Comparison of ENCODE assay signal across 14 cellular contexts in the genomic region with DNA sequence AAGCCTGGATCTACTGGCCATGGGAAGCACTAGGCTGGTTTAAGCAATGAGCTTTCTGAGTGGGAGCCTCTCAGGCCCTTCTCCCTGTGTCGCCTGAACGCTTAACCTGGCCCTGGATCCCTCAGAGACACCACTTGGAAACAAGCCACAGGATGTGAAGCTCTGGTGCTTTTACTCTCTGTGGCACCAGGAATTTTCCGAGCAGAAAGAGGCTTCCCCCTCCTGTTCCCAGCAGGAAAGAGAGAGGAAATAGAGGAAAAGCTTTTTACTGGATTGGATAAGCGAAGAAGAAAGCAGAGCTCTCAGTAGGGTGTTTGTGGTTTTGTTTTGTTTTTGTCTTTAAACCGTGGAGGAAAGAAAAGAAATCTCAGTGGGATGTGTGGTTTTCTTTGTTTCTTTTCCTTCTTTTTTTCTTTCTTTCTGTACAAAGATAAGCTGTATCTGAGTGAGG. TPM values are rescaled to one million over a fixed set of nuclear protein-coding genes. Genes with fewer than 3 reads are reported as not detected.
DNase-seq lines count a peak whose midpoint lies in the region; ATAC-seq and TF ChIP-seq lines count a peak whose summit lies in the region.
"Had no signal": no experiment of that assay in that cellular context is flagged by ENCODE, and none has a peak within 500 bp of the region (broad histone marks: within the 10 kb centered on the region; RNA-seq: fewer than 3 reads in every experiment).

No MANE protein-coding gene starts in this region.

- no peak overlapping the region for H2BK5ac ChIP-seq in mesendoderm (ENCODE audit: low read length)

- H3K79me2 ChIP-seq in mesendoderm (ENCODE audit: control insufficient read depth, insufficient read depth, low read length), result no peaks in the 10 kb centered on the region

- no peak overlapping the region for H2BK15ac ChIP-seq in mesendoderm (replicated peaks; ENCODE audit: low read depth)

- no peak overlapping the region for H3K9ac ChIP-seq in mesendoderm (ENCODE audit: low read length)

- H4K5ac ChIP-seq in mesendoderm (ENCODE audit: low read length), result no peak overlapping the region

- H3K4ac ChIP-seq in mesendoderm (ENCODE audit: low read depth, low read length), result no peak overlapping the region

- no peak overlapping the region for H3K27ac Mint-ChIP-seq in natural killer cell
- H3K27ac Mint-ChIP-seq: memory B cell had no signal

- TF ChIP-seq POLR2A in suprapubic skin (IDR thresholded peaks at IDR 0.05), result no peak

- H3K4me1 ChIP-seq in mesendoderm (ENCODE audit: control insufficient read depth, low read depth, low read length) (no peaks in the 10 kb centered on the region), suprapubic skin (peaks cover 31% of the 10 kb centered on the region)

- intact Hi-C loops in natural killer cell (cut with micrococcal nuclease), result no loop called here

- WGBS in mesendoderm (ENCODE audit: extremely low coverage, insufficient coverage, low lambda C conversion rate), result no CpG with 5 or more reads among the region's 5 CpGs
- 72% methylated on average over 5 of the region's 5 CpGs for WGBS in suprapubic skin

- H3K4me3 Mint-ChIP-seq in natural killer cell, result no peak overlapping the region
- H3K4me3 Mint-ChIP-seq: central memory CD8-positive, alpha-beta T cell; memory B cell had no signal

- peak; percentile 42 for DNase-seq in NCI-H128 (lab: John Stamatoyannopoulos, UW; ENCODE audit: unreplicated experiment)
- DNase-seq in cerebellar cortex (ENCODE audit: low spot score), result peak; percentile 58
- DNase-seq in mesendoderm, result no peak
- DNase-seq in suprapubic skin (ENCODE audit: low spot score in 2 of 2), result no peak
- no peak for DNase-seq in DMS53 treated with DMSO at 0.1 percent for 48 hours (lab: John Stamatoyannopoulos, UW; ENCODE audit: unreplicated experiment)
- DNase-seq in natural killer cell, result no peak
- no peak for DNase-seq in NCI-H187 (lab: John Stamatoyannopoulos, UW)
- no peak for DNase-seq in DMS114 treated with DMSO at 0.1 percent for 48 hours (lab: John Stamatoyannopoulos, UW; ENCODE audit: unreplicated experiment)
- DNase-seq: activated gamma-delta T cell treated with Interleukin-2 at 50 U/mL for 16 hours, MV-4-11, NCI-H526 treated with DMSO at 0.1 percent for 48 hours, T-helper 9 cell had no signal

- no peaks in the 10 kb centered on the region for H3K36me3 Mint-ChIP-seq in natural killer cell
- H3K36me3 Mint-ChIP-seq: memory B cell had no signal

- peak overlapping the region; percentile 71 for H3K18ac ChIP-seq in mesendoderm (ENCODE audit: low read length)

- H4K8ac ChIP-seq in mesendoderm (ENCODE audit: low read depth, low read length), result no peak overlapping the region

- H3K4me1 Mint-ChIP-seq in natural killer cell, result peaks cover 7 to 10% of the 10 kb centered on the region in 2 donors
- H3K4me1 Mint-ChIP-seq: central memory CD8-positive, alpha-beta T cell had no signal

- H3K4me2 ChIP-seq in mesendoderm (ENCODE audit: low read length), result no peak overlapping the region

- H3K36me3 ChIP-seq in mesendoderm (ENCODE audit: control insufficient read depth, insufficient read depth, low read length), result no peaks in the 10 kb centered on the region
- H3K36me3 ChIP-seq in suprapubic skin, result no peaks in the 10 kb centered on the region

- TF ChIP-seq CTCF in suprapubic skin (IDR thresholded peaks at IDR 0.05) (no peak), natural killer cell (IDR thresholded peaks at IDR 0.05) (no peak)

- TF ChIP-seq EP300 in suprapubic skin (IDR thresholded peaks at IDR 0.05), result no peak

- no peaks in the 10 kb centered on the region for H3K9me3 Mint-ChIP-seq in natural killer cell
- H3K9me3 Mint-ChIP-seq: central memory CD8-positive, alpha-beta T cell; memory B cell had no signal

- H3K27me3 Mint-ChIP-seq in natural killer cell (ENCODE audit: low read depth in 2 of 2), result peaks cover 5 to 11% of the 10 kb centered on the region in 2 donors
- H3K27me3 Mint-ChIP-seq: central memory CD8-positive, alpha-beta T cell had no signal

- no peaks in the 10 kb centered on the region for H3K9me3 ChIP-seq in suprapubic skin

- H3K27me3 ChIP-seq in mesendoderm (ENCODE audit: insufficient read depth, low read length, poor library complexity) (no peaks in the 10 kb centered on the region), suprapubic skin (peaks cover 7% of the 10 kb centered on the region)

- H3K56ac ChIP-seq in mesendoderm (ENCODE audit: low read length), result peak overlapping the region; percentile 37

- H2AK5ac ChIP-seq in mesendoderm (ENCODE audit: low read length), result no peak overlapping the region

- peak overlapping the region; percentile 66 for H3K27ac ChIP-seq in mesendoderm (ENCODE audit: low read depth, low read length)
- peak overlapping the region; percentile 29 for H3K27ac ChIP-seq in suprapubic skin

- no peak for ATAC-seq in natural killer cell

- no peak overlapping the region for H2BK120ac ChIP-seq in mesendoderm (ENCODE audit: low read depth, low read length)

- H3K4me3 ChIP-seq in mesendoderm (ENCODE audit: low read length) (no peak overlapping the region), suprapubic skin (no peak overlapping the region)

- no peaks in the 10 kb centered on the region for H3K79me1 ChIP-seq in mesendoderm (ENCODE audit: low read length)

- H3K23ac ChIP-seq in mesendoderm (ENCODE audit: low read length), result no peak overlapping the region

RNA-seq across cellular contexts. Expression of gene COL15A1, which starts 34.5 kb away (rescaled TPM):
- 0.22 TPM for polyA plus RNA-seq in mesendoderm (2013, experiment 1 of 2)
- 0.32 TPM for polyA plus RNA-seq in mesendoderm (2013, experiment 2 of 2)
- total RNA-seq in suprapubic skin, result 10 to 100 TPM in 2 of 4 donors, 1 to 10 TPM in 2; 8.0 to 15.0 (median 9.3) TPM
- under 1 TPM; 0.18 to 0.82 (median 0.19) TPM for total RNA-seq in natural killer cell

Comparison
In these comparisons a context has a peak if more than half of its experiments do, and no peak if none do; other contexts are left out.
1. DNase-seq: peak in NCI-H128 (single experiment) and cerebellar cortex (single experiment); none in mesendoderm (single experiment), suprapubic skin (0 of 2), DMS53 treated with DMSO at 0.1 percent for 48 hours (single experiment), natural killer cell (single experiment), NCI-H187 (0 of 2) and DMS114 treated with DMSO at 0.1 percent for 48 hours (single experiment).
2. RNA of gene COL15A1, which starts 34.5 kb away (total RNA-seq): 8.0 to 15.0 TPM in suprapubic skin; 0.18 to 0.82 TPM in natural killer cell; every median in the first group is over 4 times any median in the second.